ENCODE assay signal across 7 cellular contexts in the genomic region with DNA sequence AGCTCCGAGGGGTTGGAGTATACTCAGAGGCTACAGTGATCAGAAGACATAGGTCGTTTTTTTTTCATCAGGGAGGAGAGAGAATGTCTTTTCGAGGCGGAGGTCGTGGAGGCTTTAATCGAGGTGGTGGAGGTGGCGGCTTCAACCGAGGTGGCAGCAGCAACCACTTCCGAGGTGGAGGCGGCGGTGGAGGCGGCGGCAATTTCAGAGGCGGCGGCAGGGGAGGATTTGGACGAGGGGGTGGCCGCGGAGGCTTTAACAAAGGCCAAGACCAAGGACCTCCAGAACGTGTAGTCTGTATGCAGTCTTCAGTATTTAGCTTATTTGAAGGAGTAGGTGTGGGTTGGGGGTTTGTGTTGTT. TPM values are rescaled to one million over a fixed set of nuclear protein-coding genes. Genes with fewer than 3 reads are reported as not detected.
DNase-seq lines count a peak whose midpoint lies in the region; ATAC-seq and TF ChIP-seq lines count a peak whose summit lies in the region.

No MANE protein-coding gene starts in this region.

- H3K36me3 Mint-ChIP-seq in progenitor cell of endocrine pancreas (ENCODE audit: insufficient read depth): peaks cover 11% of the 10 kb centered on the region

- no peak for TF ChIP-seq CTCF in KMS-11 (conservative IDR thresholded peaks at IDR 0.05; ENCODE audit: low read depth, low read length)
- no peak for TF ChIP-seq CTCF in esophagus squamous epithelium (IDR thresholded peaks at IDR 0.05)
- no peak for TF ChIP-seq CTCF in progenitor cell of endocrine pancreas (IDR thresholded peaks at IDR 0.05; ENCODE audit: unreplicated experiment)
- TF ChIP-seq CTCF in uterus (IDR thresholded peaks at IDR 0.05): no peak

- H3K4me2 ChIP-seq in KMS-11: peak overlapping the region; percentile 99

- DNase-seq in activated CD8-positive, alpha-beta memory T cell treated with anti-CD3 and anti-CD28 coated beads, Interleukin-2, amount 50 U/mL, for 24 hours (ENCODE audit: extremely low read depth): peak; percentile 5
- DNase-seq in esophagus squamous epithelium (lab: John Stamatoyannopoulos, UW): no peak
- DNase-seq in progenitor cell of endocrine pancreas (ENCODE audit: low spot score, unreplicated experiment): no peak
- no peak for DNase-seq in uterus
- no peak for DNase-seq in occipital lobe (lab: John Stamatoyannopoulos, UW)

- H3K27ac Mint-ChIP-seq in progenitor cell of endocrine pancreas: peak overlapping the region; percentile 97

- H3K9ac ChIP-seq in KMS-11: peak overlapping the region; percentile 86

- H3K36me3 ChIP-seq in KMS-11 (ENCODE audit: insufficient read depth) (peaks cover 12% of the 10 kb centered on the region; the same call in 1 of the 2 replicates), esophagus squamous epithelium (peaks cover 0 to 37% (median 0%) of the 10 kb centered on the region in 3 donors), uterus (no peaks in the 10 kb centered on the region)

- no peaks in the 10 kb centered on the region for H3K9me3 ChIP-seq in esophagus squamous epithelium
- H3K9me3 ChIP-seq in uterus: no peaks in the 10 kb centered on the region

- H2AFZ ChIP-seq in KMS-11 (ENCODE audit: low read depth): peak overlapping the region; percentile 87

- no peak for TF ChIP-seq POLR2A in esophagus squamous epithelium (IDR thresholded peaks at IDR 0.05)
- TF ChIP-seq POLR2A in uterus (IDR thresholded peaks at IDR 0.05): no peak

- H3K9me3 Mint-ChIP-seq in progenitor cell of endocrine pancreas (ENCODE audit: low read depth): no peaks in the 10 kb centered on the region

- intact Hi-C loops in esophagus squamous epithelium (cut with DNase I) (loop anchor here (5.0 to 10.0 kb wide), 3 partner anchors 89 to 399 kb away; partner anchors contain the start of gene CASP6), uterus (cut with DNase I; ENCODE audit: low total_unique reads) (loop anchor here (5.0 kb wide), 1 partner anchor 394 kb away; no protein-coding TSS in a partner anchor)

- no peaks in the 10 kb centered on the region for H3K27me3 Mint-ChIP-seq in progenitor cell of endocrine pancreas

- H3K4me3 ChIP-seq in KMS-11 (IDR thresholded peaks at IDR 0.05; ENCODE audit: insufficient read depth, low read depth, low read length) (peak overlapping the region; percentile 79), esophagus squamous epithelium (peak overlapping the region; percentile 76 to 87 (median 78)), uterus (peak overlapping the region; percentile 69 to 80)

- no peak for ATAC-seq in HG03457 (IDR thresholded peaks at IDR 0.05; ENCODE audit: unreplicated experiment)

- H3K4me1 Mint-ChIP-seq in progenitor cell of endocrine pancreas (ENCODE audit: low read depth): peaks cover 21% of the 10 kb centered on the region

- H3K27ac ChIP-seq in KMS-11 (peak overlapping the region; percentile 60), esophagus squamous epithelium (peak overlapping the region; percentile 72 to 96 (median 90)), uterus (peak overlapping the region; percentile 79 to 85)

- H3K27me3 ChIP-seq in KMS-11 (ENCODE audit: insufficient read depth, low read depth) (no peaks in the 10 kb centered on the region), esophagus squamous epithelium (no peaks in the 10 kb centered on the region), uterus (no peaks in the 10 kb centered on the region)

- no peaks in the 10 kb centered on the region for H4K20me1 ChIP-seq in KMS-11 (ENCODE audit: insufficient read depth)

- 0 to 1% methylated on average over 10 to 19 of the region's 19 CpGs for WGBS in esophagus squamous epithelium, 2 donors

- H3K79me2 ChIP-seq in KMS-11 (ENCODE audit: insufficient read depth, low read depth): peaks cover 28% of the 10 kb centered on the region

- H3K4me3 Mint-ChIP-seq in progenitor cell of endocrine pancreas (ENCODE audit: low read depth): peak overlapping the region; percentile 97

- H3K4me1 ChIP-seq in KMS-11 (ENCODE audit: low read depth, poor library complexity, severe bottlenecking) (peaks cover 23% of the 10 kb centered on the region), esophagus squamous epithelium (peaks cover 0 to 52% (median 13%) of the 10 kb centered on the region in 3 donors), uterus (no peaks in the 10 kb centered on the region)

RNA-seq across cellular contexts. Expression of gene GAR1, which starts 0.5 kb away (rescaled TPM):
- total RNA-seq in esophagus squamous epithelium: 10 to 100 TPM in 3 of 4 donors, 1 to 10 TPM in 1; 5.9 to 14.2 (median 11.3) TPM
- total RNA-seq in progenitor cell of endocrine pancreas: 25.7 and 25.9 TPM in 2 replicates
- 10 to 100 TPM in 1 of 4 donors, 1 to 10 TPM in 2, not detected in 1; 8.2 to 12.1 (median 9.2) TPM for total RNA-seq in uterus
- 3.6 TPM for total RNA-seq in occipital lobe

RNA-seq across cellular contexts. Expression of gene RRH, which starts 11.7 kb away (rescaled TPM):
- total RNA-seq in esophagus squamous epithelium (under 1 TPM in 2 of 4 donors, not detected in 2; 0.18 to 0.19 TPM), progenitor cell of endocrine pancreas (0.33 and 0.57 TPM in 2 replicates), uterus (1 to 10 TPM in 1 of 4 donors, under 1 TPM in 1, not detected in 2; 0.30 to 1.5 TPM), occipital lobe (not detected)

RNA-seq across cellular contexts. Expression of gene CFI, which starts 14.3 kb away (rescaled TPM):
- 10 to 100 TPM in 2 of 4 donors, 1 to 10 TPM in 2; 6.1 to 45.1 (median 11.0) TPM for total RNA-seq in esophagus squamous epithelium
- total RNA-seq in progenitor cell of endocrine pancreas: 0.24 TPM in 1 of 2 replicates, not detected in the other
- 100 to 1,000 TPM in 1 of 4 donors, 10 to 100 TPM in 3; 48.4 to 141 (median 72.9) TPM for total RNA-seq in uterus
- 3.1 TPM for total RNA-seq in occipital lobe

RNA-seq across cellular contexts. Expression of gene LRIT3, which starts 31.8 kb away (rescaled TPM):
- total RNA-seq in esophagus squamous epithelium: under 1 TPM in 2 of 4 donors, not detected in 2; 0.15 to 0.38 TPM
- 0.17 and 0.31 TPM in 2 replicates for total RNA-seq in progenitor cell of endocrine pancreas
- total RNA-seq in uterus: under 1 TPM in 3 of 4 donors, not detected in 1; 0.21 to 0.27 (median 0.26) TPM
- total RNA-seq in occipital lobe: 0.16 TPM
